Comparison of ENCODE assay signal across 1 cellular context in the genomic region with DNA sequence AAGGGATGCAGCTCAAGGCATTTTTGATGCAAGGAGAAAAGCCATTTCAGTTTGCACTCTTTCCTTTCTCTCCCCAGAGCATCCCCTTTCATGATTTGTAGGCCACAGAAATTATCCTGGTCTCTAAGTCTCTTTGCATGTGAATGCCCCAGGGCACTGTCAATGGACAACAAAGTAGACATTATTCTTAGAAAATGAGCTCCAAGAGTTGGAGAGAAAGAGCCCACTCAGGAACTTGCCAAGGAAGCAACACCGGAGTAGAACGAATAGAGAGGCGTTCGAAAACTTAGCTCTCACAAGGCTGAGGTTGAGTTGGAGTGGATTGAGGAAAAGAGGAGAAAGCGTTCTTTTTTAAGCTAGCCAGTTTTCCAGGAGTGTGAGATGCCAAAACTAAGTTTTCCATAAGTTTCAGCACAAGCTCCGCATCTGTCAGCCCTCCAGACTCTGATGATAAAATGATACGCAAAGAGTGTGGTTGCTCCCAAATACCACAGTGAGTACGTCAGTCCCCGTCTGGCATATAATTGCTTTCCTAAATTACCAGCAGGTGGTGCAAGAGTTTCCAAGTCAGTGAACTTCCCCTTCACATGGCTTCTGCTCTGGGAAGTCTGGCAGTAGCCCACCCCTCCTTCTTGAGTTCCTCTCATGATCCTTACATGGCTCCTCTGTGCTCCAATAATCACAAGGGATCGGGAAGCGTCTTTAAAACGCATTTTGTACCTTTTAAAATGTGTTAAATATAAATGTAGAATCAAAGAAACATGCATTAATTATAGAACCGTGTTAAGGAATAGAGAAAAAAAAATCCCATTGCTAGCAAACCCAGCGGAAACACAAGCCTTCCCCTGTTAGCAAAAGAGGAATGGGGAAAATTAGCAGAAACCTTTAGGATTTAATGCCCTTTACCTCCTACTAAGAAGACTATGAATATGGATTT.
A peak's percentile ranks its signal among the peaks of the same experiment; 100 is the strongest.
TF ChIP-seq lines count a peak whose summit lies in the region.

No MANE protein-coding gene starts in this region.

TF ChIP-seq in HEK293, 187 proteins besides CTCF, POLR2A, EP300 and RAD21 (continued from another document):
- TF ChIP-seq, protein P1, sequence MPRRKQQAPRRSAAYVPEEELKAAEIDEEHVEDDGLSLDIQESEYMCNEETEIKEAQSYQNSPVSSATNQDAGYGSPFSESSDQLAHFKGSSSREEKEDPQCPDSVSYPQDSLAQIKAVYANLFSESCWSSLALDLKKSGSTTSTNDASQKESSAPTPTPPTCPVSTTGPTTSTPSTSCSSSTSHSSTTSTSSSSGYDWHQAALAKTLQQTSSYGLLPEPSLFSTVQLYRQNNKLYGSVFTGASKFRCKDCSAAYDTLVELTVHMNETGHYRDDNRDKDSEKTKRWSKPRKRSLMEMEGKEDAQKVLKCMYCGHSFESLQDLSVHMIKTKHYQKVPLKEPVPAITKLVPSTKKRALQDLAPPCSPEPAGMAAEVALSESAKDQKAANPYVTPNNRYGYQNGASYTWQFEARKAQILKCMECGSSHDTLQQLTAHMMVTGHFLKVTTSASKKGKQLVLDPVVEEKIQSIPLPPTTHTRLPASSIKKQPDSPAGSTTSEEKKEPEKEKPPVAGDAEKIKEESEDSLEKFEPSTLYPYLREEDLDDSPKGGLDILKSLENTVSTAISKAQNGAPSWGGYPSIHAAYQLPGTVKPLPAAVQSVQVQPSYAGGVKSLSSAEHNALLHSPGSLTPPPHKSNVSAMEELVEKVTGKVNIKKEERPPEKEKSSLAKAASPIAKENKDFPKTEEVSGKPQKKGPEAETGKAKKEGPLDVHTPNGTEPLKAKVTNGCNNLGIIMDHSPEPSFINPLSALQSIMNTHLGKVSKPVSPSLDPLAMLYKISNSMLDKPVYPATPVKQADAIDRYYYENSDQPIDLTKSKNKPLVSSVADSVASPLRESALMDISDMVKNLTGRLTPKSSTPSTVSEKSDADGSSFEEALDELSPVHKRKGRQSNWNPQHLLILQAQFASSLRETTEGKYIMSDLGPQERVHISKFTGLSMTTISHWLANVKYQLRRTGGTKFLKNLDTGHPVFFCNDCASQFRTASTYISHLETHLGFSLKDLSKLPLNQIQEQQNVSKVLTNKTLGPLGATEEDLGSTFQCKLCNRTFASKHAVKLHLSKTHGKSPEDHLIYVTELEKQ (tag by site-specific recombination; IDR thresholded peaks at IDR 0.05; ENCODE audit: borderline replicate concordance) = no peak
- no peak for TF ChIP-seq ZSCAN23 (tag by site-specific recombination; IDR thresholded peaks at IDR 0.05)
- TF ChIP-seq ZNF202 (tag by site-specific recombination; IDR thresholded peaks at IDR 0.05; ENCODE audit: borderline replicate concordance) = no peak
- TF ChIP-seq, protein P2, sequence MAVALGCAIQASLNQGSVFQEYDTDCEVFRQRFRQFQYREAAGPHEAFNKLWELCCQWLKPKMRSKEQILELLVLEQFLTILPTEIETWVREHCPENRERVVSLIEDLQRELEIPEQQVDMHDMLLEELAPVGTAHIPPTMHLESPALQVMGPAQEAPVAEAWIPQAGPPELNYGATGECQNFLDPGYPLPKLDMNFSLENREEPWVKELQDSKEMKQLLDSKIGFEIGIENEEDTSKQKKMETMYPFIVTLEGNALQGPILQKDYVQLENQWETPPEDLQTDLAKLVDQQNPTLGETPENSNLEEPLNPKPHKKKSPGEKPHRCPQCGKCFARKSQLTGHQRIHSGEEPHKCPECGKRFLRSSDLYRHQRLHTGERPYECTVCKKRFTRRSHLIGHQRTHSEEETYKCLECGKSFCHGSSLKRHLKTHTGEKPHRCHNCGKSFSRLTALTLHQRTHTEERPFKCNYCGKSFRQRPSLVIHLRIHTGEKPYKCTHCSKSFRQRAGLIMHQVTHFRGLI (tag by site-specific recombination; IDR thresholded peaks at IDR 0.05) = no peak
- TF ChIP-seq ZBTB48 (tag by site-specific recombination; IDR thresholded peaks at IDR 0.05) = no peak
- TF ChIP-seq ZBTB17 (tag by site-specific recombination; IDR thresholded peaks at IDR 0.05) = peak; percentile 54
- no peak for TF ChIP-seq ZNF830 (tag by site-specific recombination; IDR thresholded peaks at IDR 0.05; ENCODE audit: low read depth)
- 0 out of 2 replicates have a peak, but pooled peaks have one; percentile 11 for TF ChIP-seq WT1 (tag by site-specific recombination; IDR thresholded peaks at IDR 0.05)
- TF ChIP-seq ZNF423 (tag by site-specific recombination; IDR thresholded peaks at IDR 0.05) = no peak
- TF ChIP-seq, protein P3, sequence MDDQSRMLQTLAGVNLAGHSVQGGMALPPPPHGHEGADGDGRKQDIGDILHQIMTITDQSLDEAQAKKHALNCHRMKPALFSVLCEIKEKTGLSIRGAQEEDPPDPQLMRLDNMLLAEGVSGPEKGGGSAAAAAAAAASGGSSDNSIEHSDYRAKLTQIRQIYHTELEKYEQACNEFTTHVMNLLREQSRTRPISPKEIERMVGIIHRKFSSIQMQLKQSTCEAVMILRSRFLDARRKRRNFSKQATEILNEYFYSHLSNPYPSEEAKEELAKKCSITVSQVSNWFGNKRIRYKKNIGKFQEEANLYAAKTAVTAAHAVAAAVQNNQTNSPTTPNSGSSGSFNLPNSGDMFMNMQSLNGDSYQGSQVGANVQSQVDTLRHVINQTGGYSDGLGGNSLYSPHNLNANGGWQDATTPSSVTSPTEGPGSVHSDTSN (CRISPR knock-in tag; IDR thresholded peaks at IDR 0.05) = no peak
- TF ChIP-seq ZNF146 (tag by site-specific recombination; IDR thresholded peaks at IDR 0.05) = no peak
- TF ChIP-seq ZNF843 (tag by site-specific recombination; IDR thresholded peaks at IDR 0.05) = no peak
- peak; percentile 73; the same call in 1 of the 2 replicates for TF ChIP-seq MZF1 (tag by site-specific recombination; IDR thresholded peaks at IDR 0.05; ENCODE audit: borderline replicate concordance)
- TF ChIP-seq ZXDB (tag by site-specific recombination; IDR thresholded peaks at IDR 0.05) = 0 out of 2 replicates have a peak, but pooled peaks have one; percentile 22
- no peak for TF ChIP-seq ZNF555 (tag by site-specific recombination; conservative IDR thresholded peaks at IDR 0.05)
- peak; percentile 71; the same call in 1 of the 2 replicates for TF ChIP-seq ZNF24 (tag by site-specific recombination; IDR thresholded peaks at IDR 0.05)
- TF ChIP-seq ZSCAN16 (tag by site-specific recombination; IDR thresholded peaks at IDR 0.05) = no peak
- no peak for TF ChIP-seq ZNF624 (tag by site-specific recombination; IDR thresholded peaks at IDR 0.05)
- TF ChIP-seq, protein P4, sequence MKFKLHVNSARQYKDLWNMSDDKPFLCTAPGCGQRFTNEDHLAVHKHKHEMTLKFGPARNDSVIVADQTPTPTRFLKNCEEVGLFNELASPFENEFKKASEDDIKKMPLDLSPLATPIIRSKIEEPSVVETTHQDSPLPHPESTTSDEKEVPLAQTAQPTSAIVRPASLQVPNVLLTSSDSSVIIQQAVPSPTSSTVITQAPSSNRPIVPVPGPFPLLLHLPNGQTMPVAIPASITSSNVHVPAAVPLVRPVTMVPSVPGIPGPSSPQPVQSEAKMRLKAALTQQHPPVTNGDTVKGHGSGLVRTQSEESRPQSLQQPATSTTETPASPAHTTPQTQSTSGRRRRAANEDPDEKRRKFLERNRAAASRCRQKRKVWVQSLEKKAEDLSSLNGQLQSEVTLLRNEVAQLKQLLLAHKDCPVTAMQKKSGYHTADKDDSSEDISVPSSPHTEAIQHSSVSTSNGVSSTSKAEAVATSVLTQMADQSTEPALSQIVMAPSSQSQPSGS (tag by site-specific recombination; IDR thresholded peaks at IDR 0.05; ENCODE audit: low read depth) = 0 out of 2 replicates have a peak, but pooled peaks have one; percentile 11
- TF ChIP-seq ZFP69B (tag by site-specific recombination; IDR thresholded peaks at IDR 0.05) = no peak
- no peak for TF ChIP-seq FEZF1 (tag by site-specific recombination; IDR thresholded peaks at IDR 0.05)
- no peak for TF ChIP-seq ZNF48 (tag by site-specific recombination; IDR thresholded peaks at IDR 0.05)
- no peak for TF ChIP-seq ZNF341 (tag by site-specific recombination; IDR thresholded peaks at IDR 0.05; ENCODE audit: low read depth)
- no peak for TF ChIP-seq SCRT1 (tag by site-specific recombination; IDR thresholded peaks at IDR 0.05; ENCODE audit: borderline replicate concordance)
- no peak for TF ChIP-seq OVOL3 (tag by site-specific recombination; IDR thresholded peaks at IDR 0.05)
- no peak for TF ChIP-seq ZNF529 (tag by site-specific recombination; IDR thresholded peaks at IDR 0.05; ENCODE audit: insufficient replicate concordance)
- TF ChIP-seq ZBTB1 (tag by site-specific recombination; IDR thresholded peaks at IDR 0.05) = no peak
- TF ChIP-seq, protein P5, sequence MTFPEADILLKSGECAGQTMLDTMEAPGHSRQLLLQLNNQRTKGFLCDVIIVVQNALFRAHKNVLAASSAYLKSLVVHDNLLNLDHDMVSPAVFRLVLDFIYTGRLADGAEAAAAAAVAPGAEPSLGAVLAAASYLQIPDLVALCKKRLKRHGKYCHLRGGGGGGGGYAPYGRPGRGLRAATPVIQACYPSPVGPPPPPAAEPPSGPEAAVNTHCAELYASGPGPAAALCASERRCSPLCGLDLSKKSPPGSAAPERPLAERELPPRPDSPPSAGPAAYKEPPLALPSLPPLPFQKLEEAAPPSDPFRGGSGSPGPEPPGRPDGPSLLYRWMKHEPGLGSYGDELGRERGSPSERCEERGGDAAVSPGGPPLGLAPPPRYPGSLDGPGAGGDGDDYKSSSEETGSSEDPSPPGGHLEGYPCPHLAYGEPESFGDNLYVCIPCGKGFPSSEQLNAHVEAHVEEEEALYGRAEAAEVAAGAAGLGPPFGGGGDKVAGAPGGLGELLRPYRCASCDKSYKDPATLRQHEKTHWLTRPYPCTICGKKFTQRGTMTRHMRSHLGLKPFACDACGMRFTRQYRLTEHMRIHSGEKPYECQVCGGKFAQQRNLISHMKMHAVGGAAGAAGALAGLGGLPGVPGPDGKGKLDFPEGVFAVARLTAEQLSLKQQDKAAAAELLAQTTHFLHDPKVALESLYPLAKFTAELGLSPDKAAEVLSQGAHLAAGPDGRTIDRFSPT (tag by site-specific recombination; IDR thresholded peaks at IDR 0.05) = no peak
- TF ChIP-seq ZNF621 (tag by site-specific recombination; IDR thresholded peaks at IDR 0.05) = no peak
- peak; percentile 55; the same call in 1 of the 2 replicates for TF ChIP-seq ZEB2 (tag by site-specific recombination; IDR thresholded peaks at IDR 0.05)
- TF ChIP-seq ZNF658 (tag by site-specific recombination; IDR thresholded peaks at IDR 0.05) = no peak
- TF ChIP-seq ZNF571 (tag by site-specific recombination; IDR thresholded peaks at IDR 0.05) = no peak
- no peak for TF ChIP-seq ZNF670 (tag by site-specific recombination; IDR thresholded peaks at IDR 0.05; ENCODE audit: low read depth)
- TF ChIP-seq ZNF302 (tag by site-specific recombination; IDR thresholded peaks at IDR 0.05; ENCODE audit: low read depth) = no peak
- TF ChIP-seq ZBTB8A (tag by site-specific recombination; IDR thresholded peaks at IDR 0.05) = no peak
- no peak for TF ChIP-seq HOXC10 (CRISPR knock-in tag; IDR thresholded peaks at IDR 0.05)
- no peak for TF ChIP-seq ZNF549 (tag by site-specific recombination; IDR thresholded peaks at IDR 0.05)
- TF ChIP-seq IKZF3 (tag by site-specific recombination; IDR thresholded peaks at IDR 0.05) = no peak
- TF ChIP-seq ZNF391 (tag by site-specific recombination; IDR thresholded peaks at IDR 0.05; ENCODE audit: borderline replicate concordance, low read depth) = no peak
- TF ChIP-seq GLI2 (tag by site-specific recombination; IDR thresholded peaks at IDR 0.05; ENCODE audit: borderline replicate concordance, low read depth) = no peak
- TF ChIP-seq MYNN (tag by site-specific recombination; IDR thresholded peaks at IDR 0.05; ENCODE audit: borderline replicate concordance) = no peak
- TF ChIP-seq HOXA7 (CRISPR knock-in tag; IDR thresholded peaks at IDR 0.05; ENCODE audit: borderline replicate concordance) = no peak
- TF ChIP-seq, protein P6, sequence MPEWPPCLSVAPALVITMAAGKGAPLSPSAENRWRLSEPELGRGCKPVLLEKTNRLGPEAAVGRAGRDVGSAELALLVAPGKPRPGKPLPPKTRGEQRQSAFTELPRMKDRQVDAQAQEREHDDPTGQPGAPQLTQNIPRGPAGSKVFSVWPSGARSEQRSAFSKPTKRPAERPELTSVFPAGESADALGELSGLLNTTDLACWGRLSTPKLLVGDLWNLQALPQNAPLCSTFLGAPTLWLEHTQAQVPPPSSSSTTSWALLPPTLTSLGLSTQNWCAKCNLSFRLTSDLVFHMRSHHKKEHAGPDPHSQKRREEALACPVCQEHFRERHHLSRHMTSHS (tag by site-specific recombination; IDR thresholded peaks at IDR 0.05) = no peak
- TF ChIP-seq, protein P7, sequence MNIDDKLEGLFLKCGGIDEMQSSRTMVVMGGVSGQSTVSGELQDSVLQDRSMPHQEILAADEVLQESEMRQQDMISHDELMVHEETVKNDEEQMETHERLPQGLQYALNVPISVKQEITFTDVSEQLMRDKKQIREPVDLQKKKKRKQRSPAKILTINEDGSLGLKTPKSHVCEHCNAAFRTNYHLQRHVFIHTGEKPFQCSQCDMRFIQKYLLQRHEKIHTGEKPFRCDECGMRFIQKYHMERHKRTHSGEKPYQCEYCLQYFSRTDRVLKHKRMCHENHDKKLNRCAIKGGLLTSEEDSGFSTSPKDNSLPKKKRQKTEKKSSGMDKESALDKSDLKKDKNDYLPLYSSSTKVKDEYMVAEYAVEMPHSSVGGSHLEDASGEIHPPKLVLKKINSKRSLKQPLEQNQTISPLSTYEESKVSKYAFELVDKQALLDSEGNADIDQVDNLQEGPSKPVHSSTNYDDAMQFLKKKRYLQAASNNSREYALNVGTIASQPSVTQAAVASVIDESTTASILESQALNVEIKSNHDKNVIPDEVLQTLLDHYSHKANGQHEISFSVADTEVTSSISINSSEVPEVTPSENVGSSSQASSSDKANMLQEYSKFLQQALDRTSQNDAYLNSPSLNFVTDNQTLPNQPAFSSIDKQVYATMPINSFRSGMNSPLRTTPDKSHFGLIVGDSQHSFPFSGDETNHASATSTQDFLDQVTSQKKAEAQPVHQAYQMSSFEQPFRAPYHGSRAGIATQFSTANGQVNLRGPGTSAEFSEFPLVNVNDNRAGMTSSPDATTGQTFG (tag by site-specific recombination; IDR thresholded peaks at IDR 0.05; ENCODE audit: borderline replicate concordance) = no peak
- TF ChIP-seq MEIS1 (CRISPR knock-in tag; IDR thresholded peaks at IDR 0.05; ENCODE audit: borderline replicate concordance) = no peak
- TF ChIP-seq ZNF248 (tag by site-specific recombination; IDR thresholded peaks at IDR 0.05) = no peak
- no peak for TF ChIP-seq ZNF561 (tag by site-specific recombination; IDR thresholded peaks at IDR 0.05; ENCODE audit: borderline replicate concordance)
- TF ChIP-seq GLIS1 (tag by site-specific recombination; IDR thresholded peaks at IDR 0.05) = no peak
- TF ChIP-seq ZFP3 (tag by site-specific recombination; IDR thresholded peaks at IDR 0.05; ENCODE audit: low read depth) = no peak
- TF ChIP-seq SP7 (tag by site-specific recombination; IDR thresholded peaks at IDR 0.05) = peak; percentile 42; the same call in 1 of the 2 replicates
- TF ChIP-seq YY2 (tag by site-specific recombination; IDR thresholded peaks at IDR 0.05) = no peak
- TF ChIP-seq ZNF121 (tag by site-specific recombination; IDR thresholded peaks at IDR 0.05) = no peak
- no peak for TF ChIP-seq ZNF701 (tag by site-specific recombination; IDR thresholded peaks at IDR 0.05)
- TF ChIP-seq SCRT2 (tag by site-specific recombination; IDR thresholded peaks at IDR 0.05) = no peak
- TF ChIP-seq ZNF596 (tag by site-specific recombination; IDR thresholded peaks at IDR 0.05) = no peak
- TF ChIP-seq RBAK (tag by site-specific recombination; IDR thresholded peaks at IDR 0.05) = no peak
- TF ChIP-seq KLF10 (tag by site-specific recombination; IDR thresholded peaks at IDR 0.05) = no peak
- TF ChIP-seq ZNF785 (tag by site-specific recombination; IDR thresholded peaks at IDR 0.05) = no peak
